In genomic region chr19:36128392-36128736, GRCh38 we compare ENCODE assay signal across 6 cellular contexts. TPM values are rescaled to one million over a fixed set of nuclear protein-coding genes. Genes with fewer than 3 reads are reported as not detected.
DNase-seq lines count a peak whose midpoint lies in the region; ATAC-seq, FAIRE-seq and TF ChIP-seq lines count a peak whose summit lies in the region.

No MANE protein-coding gene starts in this region.

- TF ChIP-seq POLR2A in GM12878 (IDR thresholded peaks at IDR 0.05; ENCODE audit: low read depth, low read length), result no peak

- RAD21 ChIA-PET in GM12878 (lab: Charles Lee; ENCODE audit: unreplicated experiment), result interaction anchor here (0.8 to 6.9 kb wide), 14 partner anchors 8 to 949 kb away, joined by 3 to 69 read pairs (median 4); partner anchors contain the start of genes CAPNS1, POLR2I, TBCB and THAP8

- in situ Hi-C loops in GM12878 (cut with MboI), result loop anchor here (5.0 to 10.0 kb wide), 2 partner anchors 44 to 966 kb away; no protein-coding TSS in a partner anchor

- intact Hi-C loops in GM12878 (cut with micrococcal nuclease; ENCODE audit: unreplicated experiment), result loop anchor here (10.0 kb wide), 1 partner anchor 1086 kb away; the partner anchor contains the start of genes ZNF383 and ZNF585B

- peak overlapping the region; percentile 88 for H3K4me3 Mint-ChIP-seq in nephron progenitor cell

- no peak for TF ChIP-seq EP300 in GM12878 (IDR thresholded peaks at IDR 0.05; ENCODE audit: borderline replicate concordance in 1 of 2, control insufficient read depth in 1 of 2, low read depth in 2 of 2, low read length in 2 of 2)

- no peak for FAIRE-seq in GM12878 (lab: Jason Lieb, UNC)

- H3K9me3 ChIP-seq in GM12878 (replicated peaks; ENCODE audit: control insufficient read depth, insufficient read depth, low read length), result no peaks in the 10 kb centered on the region

- H3K27ac ChIP-seq in 22Rv1, result peak overlapping the region; percentile 99
- peak overlapping the region; percentile 81 for H3K27ac ChIP-seq in GM12878 (ENCODE audit: control insufficient read depth, insufficient read depth)

- TF ChIP-seq CTCF in 22Rv1 (IDR thresholded peaks at IDR 0.05), result no peak
- TF ChIP-seq CTCF in GM12878 (IDR thresholded peaks at IDR 0.05 in 2 of 3, conservative IDR thresholded peaks at IDR 0.05 in 1 of 3; ENCODE audit: control insufficient read depth in 2 of 3, extremely low read depth in 1 of 3, insufficient read depth in 1 of 3, low read depth in 3 of 3, low read length in 3 of 3), result no peak
- TF ChIP-seq CTCF in nephron progenitor cell (IDR thresholded peaks at IDR 0.05), result no peak

- H3K4me3 ChIP-seq in GM12878, result peak overlapping the region; percentile 77

- H3K79me2 ChIP-seq in GM12878 (ENCODE audit: control insufficient read depth, insufficient read depth, low read length), result no peaks in the 10 kb centered on the region

- peak overlapping the region; percentile 98 for H2AFZ ChIP-seq in GM12878 (ENCODE audit: control insufficient read depth, low read depth, low read length)

- H3K4me2 ChIP-seq in GM12878 (ENCODE audit: control insufficient read depth, insufficient read depth), result peak overlapping the region; percentile 70

- H3K36me3 Mint-ChIP-seq in nephron progenitor cell (ENCODE audit: low read depth), result peaks cover 10% of the 10 kb centered on the region

- H4K20me1 ChIP-seq in GM12878 (ENCODE audit: control insufficient read depth, insufficient read depth), result no peaks in the 10 kb centered on the region

- BruUV-seq in GM12878 (replicated peaks; lab: Mats Ljungman, UMichigan), result TSS peak; percentile 85

- DNase-seq in GM12878 (ENCODE audit: low read depth, low spot score) (no peak), nephron progenitor cell (peak; percentile 16), NCI-H2107 treated with DMSO at 0.1 percent for 48 hours (lab: John Stamatoyannopoulos, UW; ENCODE audit: unreplicated experiment) (no peak)
- DNase-seq in effector CD4-positive, alpha-beta T cell, result no peak

- H3K9me3 Mint-ChIP-seq in nephron progenitor cell, result no peaks in the 10 kb centered on the region

- H3K27me3 Mint-ChIP-seq in nephron progenitor cell (ENCODE audit: low read depth, poor library complexity), result peaks cover 7% of the 10 kb centered on the region

- CTCF ChIA-PET in GM12878 (lab: Yijun Ruan, JAX), result interaction anchor here (0.7 to 5.5 kb wide), 21 partner anchors 9 to 1089 kb away, joined by 3 to 76 read pairs (median 4); partner anchors contain the start of genes CAPNS1, POLR2I, TBCB and THAP8

- WGBS in GM12878 (ENCODE audit: insufficient coverage, insufficient replicate concordance, low lambda C conversion rate, missing lambda C conversion rate), result 1% methylated on average over 10 of the region's 10 CpGs

- H3K9ac ChIP-seq in GM12878 (ENCODE audit: control insufficient read depth, insufficient read depth, low read length), result peak overlapping the region; percentile 74

- SMC1A ChIA-PET in GM12878 (lab: Charles Lee; ENCODE audit: uncharacterized antibody, unreplicated experiment), result interaction anchor here (0.6 to 5.9 kb wide), 11 partner anchors 8 to 87 kb away, joined by 3 to 38 read pairs (median 5); partner anchors contain the start of genes POLR2I, TBCB and ZNF146

- peaks cover 0 to 4% of the 10 kb centered on the region in 2 experiments; a peak in 1 of 4 replicates for H3K36me3 ChIP-seq in GM12878 (ENCODE audit: control insufficient read depth in 2 of 2, insufficient read depth in 2 of 2, low read length in 1 of 2)

- H3K4me1 Mint-ChIP-seq in nephron progenitor cell, result peaks cover 5% of the 10 kb centered on the region

- POLR2A ChIA-PET in GM12878 (lab: Charles Lee), result interaction anchor here (0.6 to 2.5 kb wide), 8 partner anchors 10 to 1133 kb away, joined by 3 to 12 read pairs (median 5); partner anchors contain the start of genes ALKBH6, CAPNS1, POLR2I and TBCB

- H3K4me1 ChIP-seq in GM12878 (ENCODE audit: control insufficient read depth, insufficient read depth, low read length), result peaks cover 11% of the 10 kb centered on the region

- TF ChIP-seq RAD21 in GM12878 (IDR thresholded peaks at IDR 0.05; ENCODE audit: insufficient read depth, low read depth, low read length), result no peak

- no peaks in the 10 kb centered on the region for H3K27me3 ChIP-seq in GM12878 (replicated peaks in 1 of 2; ENCODE audit: control insufficient read depth in 2 of 2, insufficient read depth in 2 of 2, low read length in 1 of 2)

- ATAC-seq in HG03064 (IDR thresholded peaks at IDR 0.05; ENCODE audit: low read depth, unreplicated experiment), result peak; percentile 13
- peak; percentile 20 for ATAC-seq in GM12878

- H3K27ac Mint-ChIP-seq in nephron progenitor cell, result peak overlapping the region; percentile 98

RNA-seq across cellular contexts. Expression of gene CAPNS1, which starts 11.5 kb away (rescaled TPM):
- 53.2 and 61.2 TPM in 2 replicates for total RNA-seq in GM12878 (2013; cell fraction: nucleolus; rRNA removed)
- total RNA-seq in GM12878 (2014; rRNA removed) (232 and 266 TPM in 2 replicates), GM12878 (2014; rRNA removed; fragmentation: Illumina TruSeq; extraction: Trizol) (210 and 223 TPM in 2 replicates), GM12878 (2021) (430 and 441 TPM in 2 replicates)
- polyA plus RNA-seq in GM12878 (2011; ENCODE audit: low read depth), result 195 TPM
- polyA plus RNA-seq in GM12878 (2011; rRNA removed) (251 and 562 TPM in 2 replicates), GM12878 (2014; fragmentation: Illumina TruSeq; extraction: Trizol) (366 and 491 TPM in 2 replicates), GM12878 (2014; fragmentation: Nextera tagmentation; extraction: Ambion mirVana) (100 to 1,000 TPM in 1 of 2 experiments, 10 to 100 TPM in 1; 96.9 to 207 TPM), GM12878 (2014; rRNA removed) (355 and 464 TPM in 2 replicates), GM12878 (2016; fragmentation: Nextera tagmentation; extraction: Ambion mirVana) (100 to 1,000 TPM; 124 to 141 TPM)
- polyA plus RNA-seq in GM12878 (2011; cell fraction: cytosol; rRNA removed), result 296 and 342 TPM in 2 replicates
- polyA plus RNA-seq in GM12878 (2011; cell fraction: nucleus; rRNA removed), result 181 and 231 TPM in 2 replicates
- 375 and 446 TPM in 2 replicates for polyA plus RNA-seq in GM12878 (2012)
- 315 and 507 TPM in 2 replicates for polyA minus RNA-seq in GM12878 (2011; rRNA and poly(A)+ RNA removed)
- 177 and 196 TPM in 2 replicates for polyA minus RNA-seq in GM12878 (2011; cell fraction: cytosol; rRNA and poly(A)+ RNA removed)
- 33.4 and 51.8 TPM in 2 replicates for polyA minus RNA-seq in GM12878 (2011; cell fraction: nucleus; rRNA and poly(A)+ RNA removed)

RNA-seq across cellular contexts. Expression of gene TBCB, which starts 13.1 kb away (rescaled TPM):
- 24.0 and 32.3 TPM in 2 replicates for total RNA-seq in GM12878 (2013; cell fraction: nucleolus; rRNA removed)
- total RNA-seq in GM12878 (2014; rRNA removed) (141 and 156 TPM in 2 replicates), GM12878 (2014; rRNA removed; fragmentation: Illumina TruSeq; extraction: Trizol) (80.1 and 86.0 TPM in 2 replicates), GM12878 (2021) (117 and 123 TPM in 2 replicates)
- polyA plus RNA-seq in GM12878 (2011; ENCODE audit: low read depth), result 42.7 TPM
- polyA plus RNA-seq in GM12878 (2011; rRNA removed) (102 and 135 TPM in 2 replicates), GM12878 (2014; fragmentation: Illumina TruSeq; extraction: Trizol) (50.0 and 83.5 TPM in 2 replicates), GM12878 (2014; fragmentation: Nextera tagmentation; extraction: Ambion mirVana) (10 to 100 TPM in 1 of 2 experiments, 1 to 10 TPM in 1; 9.4 to 18.3 TPM), GM12878 (2014; rRNA removed) (179 and 193 TPM in 2 replicates), GM12878 (2016; fragmentation: Nextera tagmentation; extraction: Ambion mirVana) (100 to 1,000 TPM; 186 to 188 TPM)
- polyA plus RNA-seq in GM12878 (2011; cell fraction: cytosol; rRNA removed), result 165 and 212 TPM in 2 replicates
- 123 and 141 TPM in 2 replicates for polyA plus RNA-seq in GM12878 (2011; cell fraction: nucleus; rRNA removed)
- polyA plus RNA-seq in GM12878 (2012), result 95.1 and 108 TPM in 2 replicates
- 70.8 and 125 TPM in 2 replicates for polyA minus RNA-seq in GM12878 (2011; rRNA and poly(A)+ RNA removed)
- polyA minus RNA-seq in GM12878 (2011; cell fraction: cytosol; rRNA and poly(A)+ RNA removed), result 30.5 and 38.1 TPM in 2 replicates
- polyA minus RNA-seq in GM12878 (2011; cell fraction: nucleus; rRNA and poly(A)+ RNA removed), result 14.0 and 22.1 TPM in 2 replicates

RNA-seq across cellular contexts. Expression of gene POLR2I, which starts 13.7 kb away (rescaled TPM):
- total RNA-seq in GM12878 (2013; cell fraction: nucleolus; rRNA removed), result 10.8 and 12.2 TPM in 2 replicates
- 169 and 194 TPM in 2 replicates for total RNA-seq in GM12878 (2014; rRNA removed)
- 80.7 and 85.8 TPM in 2 replicates for total RNA-seq in GM12878 (2014; rRNA removed; fragmentation: Illumina TruSeq; extraction: Trizol)
- 106 and 113 TPM in 2 replicates for total RNA-seq in GM12878 (2021)
- 85.8 TPM for polyA plus RNA-seq in GM12878 (2011; ENCODE audit: low read depth)
- polyA plus RNA-seq in GM12878 (2011; rRNA removed), result 19.4 and 30.9 TPM in 2 replicates
- polyA plus RNA-seq in GM12878 (2011; cell fraction: cytosol; rRNA removed), result 72.0 and 156 TPM in 2 replicates
- 72.5 and 75.7 TPM in 2 replicates for polyA plus RNA-seq in GM12878 (2011; cell fraction: nucleus; rRNA removed)
- 148 and 162 TPM in 2 replicates for polyA plus RNA-seq in GM12878 (2012)
- 21.3 and 61.9 TPM in 2 replicates for polyA plus RNA-seq in GM12878 (2014; fragmentation: Illumina TruSeq; extraction: Trizol)
- polyA plus RNA-seq in GM12878 (2014; fragmentation: Nextera tagmentation; extraction: Ambion mirVana), result 100 to 1,000 TPM; 235 to 269 TPM
- 196 and 211 TPM in 2 replicates for polyA plus RNA-seq in GM12878 (2014; rRNA removed)
- polyA plus RNA-seq in GM12878 (2016; fragmentation: Nextera tagmentation; extraction: Ambion mirVana), result 100 to 1,000 TPM; 256 to 272 TPM
- 81.1 and 122 TPM in 2 replicates for polyA minus RNA-seq in GM12878 (2011; rRNA and poly(A)+ RNA removed)
- polyA minus RNA-seq in GM12878 (2011; cell fraction: cytosol; rRNA and poly(A)+ RNA removed), result 74.6 and 82.4 TPM in 2 replicates
- polyA minus RNA-seq in GM12878 (2011; cell fraction: nucleus; rRNA and poly(A)+ RNA removed), result 37.0 and 51.8 TPM in 2 replicates

RNA-seq across cellular contexts. Expression of gene OVOL3, which starts 17.4 kb away (rescaled TPM):
- not detected in 2 replicates for total RNA-seq in GM12878 (2013; cell fraction: nucleolus; rRNA removed)
- total RNA-seq in GM12878 (2014; rRNA removed) (not detected in 2 replicates), GM12878 (2014; rRNA removed; fragmentation: Illumina TruSeq; extraction: Trizol) (not detected in 2 replicates), GM12878 (2021) (not detected in 2 replicates)
- polyA plus RNA-seq in GM12878 (2011; ENCODE audit: low read depth), result not detected
- polyA plus RNA-seq in GM12878 (2011; rRNA removed) (not detected in 2 replicates), GM12878 (2014; fragmentation: Illumina TruSeq; extraction: Trizol) (not detected in 2 replicates), GM12878 (2014; fragmentation: Nextera tagmentation; extraction: Ambion mirVana) (not detected), GM12878 (2014; rRNA removed) (not detected in 2 replicates), GM12878 (2016; fragmentation: Nextera tagmentation; extraction: Ambion mirVana) (under 1 TPM in 1 of 2 experiments, not detected in 1; 0.43 TPM)
- not detected in 2 replicates for polyA plus RNA-seq in GM12878 (2011; cell fraction: cytosol; rRNA removed)
- polyA plus RNA-seq in GM12878 (2011; cell fraction: nucleus; rRNA removed), result 0.21 TPM in 1 of 2 replicates, not detected in the other
- not detected in 2 replicates for polyA plus RNA-seq in GM12878 (2012)
- polyA minus RNA-seq in GM12878 (2011; rRNA and poly(A)+ RNA removed), result not detected in 2 replicates
- not detected in 2 replicates for polyA minus RNA-seq in GM12878 (2011; cell fraction: cytosol; rRNA and poly(A)+ RNA removed)
- not detected in 2 replicates for polyA minus RNA-seq in GM12878 (2011; cell fraction: nucleus; rRNA and poly(A)+ RNA removed)

RNA-seq across cellular contexts. Expression of gene COX7A1, which starts 23.9 kb away (rescaled TPM):
- not detected in 2 replicates for total RNA-seq in GM12878 (2013; cell fraction: nucleolus; rRNA removed)
- total RNA-seq in GM12878 (2014; rRNA removed) (not detected in 2 replicates), GM12878 (2014; rRNA removed; fragmentation: Illumina TruSeq; extraction: Trizol) (not detected in 2 replicates), GM12878 (2021) (not detected in 2 replicates)
- polyA plus RNA-seq in GM12878 (2011; ENCODE audit: low read depth), result not detected
- polyA plus RNA-seq in GM12878 (2011; rRNA removed) (not detected in 2 replicates), GM12878 (2014; fragmentation: Illumina TruSeq; extraction: Trizol) (not detected in 2 replicates), GM12878 (2014; fragmentation: Nextera tagmentation; extraction: Ambion mirVana) (not detected), GM12878 (2014; rRNA removed) (not detected in 2 replicates), GM12878 (2016; fragmentation: Nextera tagmentation; extraction: Ambion mirVana) (not detected)
- not detected in 2 replicates for polyA plus RNA-seq in GM12878 (2011; cell fraction: cytosol; rRNA removed)
- not detected in 2 replicates for polyA plus RNA-seq in GM12878 (2011; cell fraction: nucleus; rRNA removed)
- polyA plus RNA-seq in GM12878 (2012), result not detected in 2 replicates
- not detected in 2 replicates for polyA minus RNA-seq in GM12878 (2011; rRNA and poly(A)+ RNA removed)
- polyA minus RNA-seq in GM12878 (2011; cell fraction: cytosol; rRNA and poly(A)+ RNA removed), result not detected in 2 replicates
- polyA minus RNA-seq in GM12878 (2011; cell fraction: nucleus; rRNA and poly(A)+ RNA removed), result not detected in 2 replicates
